In genomic region chr11:73382183-73382582, GRCh38 we compare ENCODE assay signal across 1 cellular context.
TF ChIP-seq lines count a peak whose summit lies in the region.

No MANE protein-coding gene starts in this region.

TF ChIP-seq in GM12878, 131 proteins besides CTCF, POLR2A, EP300 and RAD21:
- TF ChIP-seq, protein P1, sequence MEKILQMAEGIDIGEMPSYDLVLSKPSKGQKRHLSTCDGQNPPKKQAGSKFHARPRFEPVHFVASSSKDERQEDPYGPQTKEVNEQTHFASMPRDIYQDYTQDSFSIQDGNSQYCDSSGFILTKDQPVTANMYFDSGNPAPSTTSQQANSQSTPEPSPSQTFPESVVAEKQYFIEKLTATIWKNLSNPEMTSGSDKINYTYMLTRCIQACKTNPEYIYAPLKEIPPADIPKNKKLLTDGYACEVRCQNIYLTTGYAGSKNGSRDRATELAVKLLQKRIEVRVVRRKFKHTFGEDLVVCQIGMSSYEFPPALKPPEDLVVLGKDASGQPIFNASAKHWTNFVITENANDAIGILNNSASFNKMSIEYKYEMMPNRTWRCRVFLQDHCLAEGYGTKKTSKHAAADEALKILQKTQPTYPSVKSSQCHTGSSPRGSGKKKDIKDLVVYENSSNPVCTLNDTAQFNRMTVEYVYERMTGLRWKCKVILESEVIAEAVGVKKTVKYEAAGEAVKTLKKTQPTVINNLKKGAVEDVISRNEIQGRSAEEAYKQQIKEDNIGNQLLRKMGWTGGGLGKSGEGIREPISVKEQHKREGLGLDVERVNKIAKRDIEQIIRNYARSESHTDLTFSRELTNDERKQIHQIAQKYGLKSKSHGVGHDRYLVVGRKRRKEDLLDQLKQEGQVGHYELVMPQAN (conservative IDR thresholded peaks at IDR 0.05), result no peak
- TF ChIP-seq CEBPZ (IDR thresholded peaks at IDR 0.05; ENCODE audit: low read depth, low read length) (no peak), REST (IDR thresholded peaks at IDR 0.05; ENCODE audit: low read depth, low read length) (peak; percentile 17; the same call in 1 of the 2 replicates)
